In genomic region chr13:102912599-102912998, GRCh38 we compare ENCODE assay signal across 26 cellular contexts.
"Had no signal": no experiment of that assay in that cellular context is flagged by ENCODE, and none has a peak within 500 bp of the region (broad histone marks: within the 10 kb centered on the region; RNA-seq: fewer than 3 reads in every experiment).

No MANE protein-coding gene starts in this region.

- H3K4me1 ChIP-seq: colonic mucosa, prostate gland, sigmoid colon, spleen, testis, tibial artery, upper lobe of right lung, uterus had no signal

- H3K27me3 ChIP-seq: colonic mucosa, esophagus squamous epithelium, right atrium auricular region, testis, upper lobe of right lung, uterus had no signal

- H3K4me3 ChIP-seq: colonic mucosa, esophagus squamous epithelium, prostate gland, right atrium auricular region, sigmoid colon, spleen, testis, tibial artery, upper lobe of right lung, uterus had no signal

- H3K9me3 ChIP-seq: colonic mucosa, esophagus squamous epithelium, prostate gland, right atrium auricular region, sigmoid colon, spleen, testis, tibial artery, upper lobe of right lung, uterus had no signal

- FAIRE-seq: endothelial cell of umbilical vein had no signal

- ATAC-seq: naive thymus-derived CD8-positive, alpha-beta T cell; stimulated activated memory B cell treated with anti-CD40 and anti-IgM and Interleukin-4, amounts not matched to agents 10 μg/mL and 1 μg/mL and 100 μg/mL, for 72 hours; stimulated activated naive CD8-positive, alpha-beta T cell treated with anti-CD3 and anti-CD28 coated beads, Interleukin-15, Interleukin-2, amounts not matched to agents 100 U/mL and 50 U/mL, for 24 hours; upper lobe of right lung had no signal

- DNase-seq: colonic mucosa; effector CD8-positive, alpha-beta T cell; endodermal cell; erythroblast; esophagus squamous epithelium; hypothalamus; immature natural killer cell; islet precursor cell; mesendoderm; midbrain; naive thymus-derived CD8-positive, alpha-beta T cell; nephron progenitor cell; nucleus accumbens; sigmoid colon; spleen; stimulated activated CD4-positive, alpha-beta T cell treated with anti-CD3 and anti-CD28 coated beads, Interleukin-4, amount 100 ng/mL, for 4 hours; stimulated activated naive CD8-positive, alpha-beta T cell treated with anti-CD3 and anti-CD28 coated beads, Interleukin-15, Interleukin-2, amounts not matched to agents 100 U/mL and 50 U/mL, for 24 hours; substantia nigra; testis; tibial artery; upper lobe of right lung; uterus had no signal

- H3K27ac ChIP-seq: colonic mucosa, prostate gland, right atrium auricular region, sigmoid colon, spleen, testis, tibial artery, upper lobe of right lung, uterus had no signal

- H3K36me3 ChIP-seq: colonic mucosa, esophagus squamous epithelium, prostate gland, right atrium auricular region, sigmoid colon, spleen, tibial artery, upper lobe of right lung, uterus had no signal
